ENCODE assay signal across 26 cellular contexts in the genomic region with DNA sequence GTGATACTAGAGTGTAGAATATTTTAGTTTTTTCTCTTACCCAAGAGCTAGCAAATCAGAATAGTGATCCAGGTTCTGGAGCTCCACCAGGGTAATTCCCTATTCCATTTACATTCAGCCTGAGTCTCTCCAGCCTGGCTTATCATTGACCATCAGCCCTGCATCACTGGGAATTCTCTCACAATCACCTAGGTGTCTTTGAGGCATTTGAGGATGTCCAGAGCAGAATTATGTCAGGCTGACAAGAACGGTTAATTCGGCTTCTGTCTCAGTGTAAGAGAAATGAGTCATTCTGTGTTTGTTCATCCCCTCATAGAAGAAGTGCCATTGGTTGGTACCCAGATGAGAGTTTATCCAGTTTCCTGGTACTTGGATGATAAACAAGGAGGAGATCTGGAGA.
"Had no signal": no experiment of that assay in that cellular context is flagged by ENCODE, and none has a peak within 500 bp of the region (broad histone marks: within the 10 kb centered on the region; RNA-seq: fewer than 3 reads in every experiment).

No MANE protein-coding gene starts in this region.

- H3K27ac Mint-ChIP-seq: activated CD4-positive, alpha-beta T cell treated with anti-CD3 and anti-CD28 coated beads for 36 hours; activated CD4-positive, alpha-beta T cell treated with anti-CD3 and anti-CD28 coated beads, Interleukin-2, amount 10 ng/mL, durations not matched to agents 7 days and 5 days; activated CD8-positive, alpha-beta memory T cell treated with anti-CD3 and anti-CD28 coated beads, Interleukin-2, amount 10 ng/mL, durations not matched to agents 7 days and 5 days; activated CD8-positive, alpha-beta T cell treated with anti-CD3 and anti-CD28 coated beads, Interleukin-2, amount 10 ng/mL, durations not matched to agents 7 days and 5 days; activated naive CD4-positive, alpha-beta T cell treated with anti-CD3 and anti-CD28 coated beads, Interleukin-2, amount 10 ng/mL, durations not matched to agents 7 days and 5 days; activated naive CD4-positive, alpha-beta T cell treated with anti-CD3 and anti-CD28 coated beads, Interleukin-2, amount 50 U/mL, for 72 hours; activated T-cell treated with anti-CD3 and anti-CD28 coated beads, Interleukin-2, amount 50 U/mL, for 72 hours had no signal

- H3K4me3 ChIP-seq: esophagus squamous epithelium, gastroesophageal sphincter had no signal

- H3K27me3 Mint-ChIP-seq: activated CD4-positive, alpha-beta T cell treated with anti-CD3 and anti-CD28 coated beads for 36 hours; activated CD4-positive, alpha-beta T cell treated with anti-CD3 and anti-CD28 coated beads, Interleukin-2, amount 10 ng/mL, durations not matched to agents 7 days and 5 days; activated CD8-positive, alpha-beta memory T cell treated with anti-CD3 and anti-CD28 coated beads, Interleukin-2, amount 10 ng/mL, durations not matched to agents 7 days and 5 days; activated naive CD4-positive, alpha-beta T cell treated with anti-CD3 and anti-CD28 coated beads, Interleukin-2, amount 10 ng/mL, durations not matched to agents 7 days and 5 days had no signal

- H3K36me3 Mint-ChIP-seq: activated naive CD4-positive, alpha-beta T cell treated with anti-CD3 and anti-CD28 coated beads, Interleukin-2, amount 10 ng/mL, durations not matched to agents 7 days and 5 days had no signal

- H3K27me3 ChIP-seq: brain microvascular endothelial cell, esophagus squamous epithelium, gastroesophageal sphincter had no signal

- H3K27ac ChIP-seq: brain microvascular endothelial cell, epithelial cell of prostate, esophagus squamous epithelium, gastroesophageal sphincter had no signal

- H3K4me1 Mint-ChIP-seq: activated CD4-positive, alpha-beta T cell treated with anti-CD3 and anti-CD28 coated beads for 36 hours; activated CD4-positive, alpha-beta T cell treated with anti-CD3 and anti-CD28 coated beads, Interleukin-2, amount 10 ng/mL, durations not matched to agents 7 days and 5 days; activated CD8-positive, alpha-beta memory T cell treated with anti-CD3 and anti-CD28 coated beads, Interleukin-2, amount 10 ng/mL, durations not matched to agents 7 days and 5 days; activated naive CD4-positive, alpha-beta T cell treated with anti-CD3 and anti-CD28 coated beads, Interleukin-2, amount 10 ng/mL, durations not matched to agents 7 days and 5 days had no signal

- DNase-seq: activated CD4-positive, alpha-beta T cell treated with anti-CD3 and anti-CD28 coated beads for 36 hours; activated CD4-positive, alpha-beta T cell treated with anti-CD3 and anti-CD28 coated beads, Interleukin-2, amount 10 ng/mL, durations not matched to agents 7 days and 5 days; activated CD4-positive, alpha-beta T cell treated with anti-CD3 and anti-CD28 coated beads, Interleukin-2, amount 50 U/mL, for 48 hours; activated CD4-positive, CD25-positive, alpha-beta regulatory T cell; activated CD4-positive, CD25-positive, alpha-beta regulatory T cell treated with anti-CD3 and anti-CD28 coated beads, Interleukin-2, amount 50 U/mL, for 72 hours; activated CD8-positive, alpha-beta memory T cell treated with anti-CD3 and anti-CD28 coated beads, Interleukin-2, amount 10 ng/mL, durations not matched to agents 7 days and 5 days; activated CD8-positive, alpha-beta memory T cell treated with anti-CD3 and anti-CD28 coated beads, Interleukin-2, amount 50 U/mL, for 4 hours; activated CD8-positive, alpha-beta T cell treated with anti-CD3 and anti-CD28 coated beads, Interleukin-2, amount 10 ng/mL, durations not matched to agents 7 days and 5 days; activated gamma-delta T cell; activated naive CD4-positive, alpha-beta T cell; activated naive CD4-positive, alpha-beta T cell treated with anti-CD3 and anti-CD28 coated beads, Interleukin-2, amount 10 ng/mL, durations not matched to agents 7 days and 5 days; activated T-cell treated with anti-CD3 and anti-CD28 coated beads, Interleukin-2, amount 50 U/mL, for 1 hour; activated T-cell treated with anti-CD3 and anti-CD28 coated beads, Interleukin-2, amount 50 U/mL, for 72 hours; amniotic stem cell; anterior cingulate cortex; brain microvascular endothelial cell; cortex of kidney; dermis blood vessel endothelial cell; effector CD8-positive, alpha-beta T cell; esophagus squamous epithelium; foreskin melanocyte; head of caudate nucleus; T-helper 2 cell had no signal

- H3K36me3 ChIP-seq: brain microvascular endothelial cell, esophagus squamous epithelium, gastroesophageal sphincter had no signal

- H3K4me1 ChIP-seq: esophagus squamous epithelium, gastroesophageal sphincter had no signal

- H3K4me3 Mint-ChIP-seq: activated CD4-positive, alpha-beta T cell treated with anti-CD3 and anti-CD28 coated beads for 36 hours; activated CD4-positive, alpha-beta T cell treated with anti-CD3 and anti-CD28 coated beads, Interleukin-2, amount 10 ng/mL, durations not matched to agents 7 days and 5 days; activated CD8-positive, alpha-beta memory T cell treated with anti-CD3 and anti-CD28 coated beads, Interleukin-2, amount 10 ng/mL, durations not matched to agents 7 days and 5 days; activated CD8-positive, alpha-beta T cell treated with anti-CD3 and anti-CD28 coated beads, Interleukin-2, amount 10 ng/mL, durations not matched to agents 7 days and 5 days; activated naive CD4-positive, alpha-beta T cell treated with anti-CD3 and anti-CD28 coated beads, Interleukin-2, amount 10 ng/mL, durations not matched to agents 7 days and 5 days; activated T-cell treated with anti-CD3 and anti-CD28 coated beads, Interleukin-2, amount 50 U/mL, for 72 hours had no signal
